Comparison of ENCODE assay signal across 1 cellular context in the genomic region with DNA sequence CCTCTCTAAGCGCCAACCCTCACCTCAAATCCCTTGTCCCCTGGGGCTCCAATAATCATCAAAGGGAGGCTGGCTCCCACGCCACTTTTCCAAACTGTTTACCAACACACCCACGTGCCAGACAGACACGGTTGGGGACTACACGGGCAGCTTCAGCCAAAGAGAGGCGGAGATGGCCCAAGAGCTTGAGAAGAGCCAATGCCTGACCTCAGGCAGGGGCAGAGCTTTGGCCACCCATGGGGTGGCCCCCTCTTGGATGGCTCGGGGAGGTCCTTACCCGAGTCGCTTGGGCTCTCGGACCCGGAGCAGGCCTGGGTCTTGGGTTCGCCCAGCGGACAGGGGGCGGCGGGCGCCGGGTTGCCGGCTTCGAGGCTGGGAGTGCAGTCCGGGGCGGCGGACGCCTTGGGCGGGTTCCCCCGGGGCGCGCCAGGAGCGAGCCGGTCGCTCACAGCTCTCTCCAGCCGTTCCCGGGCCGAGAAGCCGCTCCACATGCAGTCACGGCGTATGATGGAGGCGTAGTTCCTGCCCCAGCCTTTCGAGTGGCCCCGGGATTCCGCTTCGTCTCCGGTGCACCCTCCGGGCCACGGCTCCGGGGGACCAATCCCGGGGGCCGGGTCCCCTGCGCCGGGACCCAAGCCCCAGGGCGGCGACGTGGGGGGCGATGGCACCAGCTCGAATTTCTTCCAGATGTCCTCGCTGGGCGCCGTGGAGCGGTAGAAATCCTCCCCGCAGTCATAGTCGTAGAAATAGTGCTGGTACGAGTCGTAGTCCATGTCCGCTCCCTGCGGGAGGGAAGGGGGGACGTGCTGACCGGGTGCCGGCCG.
TF ChIP-seq lines count a peak whose summit lies in the region.

No MANE protein-coding gene starts in this region.

TF ChIP-seq in K562, 482 proteins besides CTCF, POLR2A, EP300 and RAD21 (continued from another document and continues in another):
- TF ChIP-seq, protein P1, sequence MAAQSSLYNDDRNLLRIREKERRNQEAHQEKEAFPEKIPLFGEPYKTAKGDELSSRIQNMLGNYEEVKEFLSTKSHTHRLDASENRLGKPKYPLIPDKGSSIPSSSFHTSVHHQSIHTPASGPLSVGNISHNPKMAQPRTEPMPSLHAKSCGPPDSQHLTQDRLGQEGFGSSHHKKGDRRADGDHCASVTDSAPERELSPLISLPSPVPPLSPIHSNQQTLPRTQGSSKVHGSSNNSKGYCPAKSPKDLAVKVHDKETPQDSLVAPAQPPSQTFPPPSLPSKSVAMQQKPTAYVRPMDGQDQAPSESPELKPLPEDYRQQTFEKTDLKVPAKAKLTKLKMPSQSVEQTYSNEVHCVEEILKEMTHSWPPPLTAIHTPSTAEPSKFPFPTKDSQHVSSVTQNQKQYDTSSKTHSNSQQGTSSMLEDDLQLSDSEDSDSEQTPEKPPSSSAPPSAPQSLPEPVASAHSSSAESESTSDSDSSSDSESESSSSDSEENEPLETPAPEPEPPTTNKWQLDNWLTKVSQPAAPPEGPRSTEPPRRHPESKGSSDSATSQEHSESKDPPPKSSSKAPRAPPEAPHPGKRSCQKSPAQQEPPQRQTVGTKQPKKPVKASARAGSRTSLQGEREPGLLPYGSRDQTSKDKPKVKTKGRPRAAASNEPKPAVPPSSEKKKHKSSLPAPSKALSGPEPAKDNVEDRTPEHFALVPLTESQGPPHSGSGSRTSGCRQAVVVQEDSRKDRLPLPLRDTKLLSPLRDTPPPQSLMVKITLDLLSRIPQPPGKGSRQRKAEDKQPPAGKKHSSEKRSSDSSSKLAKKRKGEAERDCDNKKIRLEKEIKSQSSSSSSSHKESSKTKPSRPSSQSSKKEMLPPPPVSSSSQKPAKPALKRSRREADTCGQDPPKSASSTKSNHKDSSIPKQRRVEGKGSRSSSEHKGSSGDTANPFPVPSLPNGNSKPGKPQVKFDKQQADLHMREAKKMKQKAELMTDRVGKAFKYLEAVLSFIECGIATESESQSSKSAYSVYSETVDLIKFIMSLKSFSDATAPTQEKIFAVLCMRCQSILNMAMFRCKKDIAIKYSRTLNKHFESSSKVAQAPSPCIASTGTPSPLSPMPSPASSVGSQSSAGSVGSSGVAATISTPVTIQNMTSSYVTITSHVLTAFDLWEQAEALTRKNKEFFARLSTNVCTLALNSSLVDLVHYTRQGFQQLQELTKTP (IDR thresholded peaks at IDR 0.05; ENCODE audit: low read depth in 1 of 2, partially characterized antibody in 2 of 2) = no peak
- TF ChIP-seq ZFX (CRISPR knock-in tag; IDR thresholded peaks at IDR 0.05) (peak; percentile 46), MCM7 (IDR thresholded peaks at IDR 0.05) (no peak), ZKSCAN1 (IDR thresholded peaks at IDR 0.05; ENCODE audit: low read depth, low read length) (no peak), ZNF699 (CRISPR knock-in tag; IDR thresholded peaks at IDR 0.05; ENCODE audit: insufficient replicate concordance) (no peak), KLF13 (tag; IDR thresholded peaks at IDR 0.05; ENCODE audit: borderline replicate concordance, low read depth) (no peak), KLF10 (CRISPR knock-in tag; IDR thresholded peaks at IDR 0.05) (no peak), SAP30 (IDR thresholded peaks at IDR 0.05; ENCODE audit: borderline replicate concordance, insufficient read depth, low read depth, low read length, poor library complexity, severe bottlenecking) (peak; percentile 58), CHD1 (IDR thresholded peaks at IDR 0.05; ENCODE audit: low read length) (peak; percentile 85), GTF2A2 (tag; IDR thresholded peaks at IDR 0.05) (no peak), ZNF316 (IDR thresholded peaks at IDR 0.05) (no peak), ZNF77 (CRISPR knock-in tag; IDR thresholded peaks at IDR 0.05) (no peak), CLOCK (CRISPR knock-in tag; IDR thresholded peaks at IDR 0.05; ENCODE audit: borderline replicate concordance) (no peak), ETS2 (tag; IDR thresholded peaks at IDR 0.05; ENCODE audit: borderline replicate concordance, poor library complexity, severe bottlenecking) (no peak), POLR3A (IDR thresholded peaks at IDR 0.05; ENCODE audit: borderline replicate concordance, extremely low read depth, insufficient read depth, insufficient read length) (no peak), PKNOX1 (IDR thresholded peaks at IDR 0.05) (no peak), HNRNPLL (IDR thresholded peaks at IDR 0.05; ENCODE audit: low read depth, low read length, poor library complexity, severe bottlenecking) (peak; percentile 16), ZFP1 (CRISPR knock-in tag; IDR thresholded peaks at IDR 0.05) (no peak), CBFB (CRISPR knock-in tag; IDR thresholded peaks at IDR 0.05) (no peak), ARNT (IDR thresholded peaks at IDR 0.05) (no peak), MYNN (IDR thresholded peaks at IDR 0.05) (no peak; the same call in 1 of the 2 replicates), MYNN (CRISPR knock-in tag; IDR thresholded peaks at IDR 0.05) (no peak), NR2C1 (IDR thresholded peaks at IDR 0.05) (no peak), NR2C1 (tag; IDR thresholded peaks at IDR 0.05) (no peak), E2F6 (IDR thresholded peaks at IDR 0.05; ENCODE audit: borderline replicate concordance in 1 of 2, extremely low read depth in 1 of 2, insufficient read depth in 1 of 2, insufficient read length in 1 of 2, low read depth in 1 of 2, low read length in 1 of 2, poor library complexity in 1 of 2, severe bottlenecking in 1 of 2) (peak in 1 of 2 experiments; percentile 57), CCAR2 (IDR thresholded peaks at IDR 0.05; ENCODE audit: low read depth, low read length) (no peak), ARID3B (CRISPR knock-in tag; IDR thresholded peaks at IDR 0.05; ENCODE audit: borderline replicate concordance) (no peak), ILK (tag; IDR thresholded peaks at IDR 0.05; ENCODE audit: borderline replicate concordance, low read depth) (no peak)
- TF ChIP-seq, protein P2, sequence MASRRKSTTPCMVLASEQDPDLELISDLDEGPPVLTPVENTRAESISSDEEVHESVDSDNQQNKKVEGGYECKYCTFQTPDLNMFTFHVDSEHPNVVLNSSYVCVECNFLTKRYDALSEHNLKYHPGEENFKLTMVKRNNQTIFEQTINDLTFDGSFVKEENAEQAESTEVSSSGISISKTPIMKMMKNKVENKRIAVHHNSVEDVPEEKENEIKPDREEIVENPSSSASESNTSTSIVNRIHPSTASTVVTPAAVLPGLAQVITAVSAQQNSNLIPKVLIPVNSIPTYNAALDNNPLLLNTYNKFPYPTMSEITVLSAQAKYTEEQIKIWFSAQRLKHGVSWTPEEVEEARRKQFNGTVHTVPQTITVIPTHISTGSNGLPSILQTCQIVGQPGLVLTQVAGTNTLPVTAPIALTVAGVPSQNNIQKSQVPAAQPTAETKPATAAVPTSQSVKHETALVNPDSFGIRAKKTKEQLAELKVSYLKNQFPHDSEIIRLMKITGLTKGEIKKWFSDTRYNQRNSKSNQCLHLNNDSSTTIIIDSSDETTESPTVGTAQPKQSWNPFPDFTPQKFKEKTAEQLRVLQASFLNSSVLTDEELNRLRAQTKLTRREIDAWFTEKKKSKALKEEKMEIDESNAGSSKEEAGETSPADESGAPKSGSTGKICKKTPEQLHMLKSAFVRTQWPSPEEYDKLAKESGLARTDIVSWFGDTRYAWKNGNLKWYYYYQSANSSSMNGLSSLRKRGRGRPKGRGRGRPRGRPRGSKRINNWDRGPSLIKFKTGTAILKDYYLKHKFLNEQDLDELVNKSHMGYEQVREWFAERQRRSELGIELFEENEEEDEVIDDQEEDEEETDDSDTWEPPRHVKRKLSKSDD (conservative IDR thresholded peaks at IDR 0.05; ENCODE audit: low read length) = no peak
- TF ChIP-seq, protein P3, sequence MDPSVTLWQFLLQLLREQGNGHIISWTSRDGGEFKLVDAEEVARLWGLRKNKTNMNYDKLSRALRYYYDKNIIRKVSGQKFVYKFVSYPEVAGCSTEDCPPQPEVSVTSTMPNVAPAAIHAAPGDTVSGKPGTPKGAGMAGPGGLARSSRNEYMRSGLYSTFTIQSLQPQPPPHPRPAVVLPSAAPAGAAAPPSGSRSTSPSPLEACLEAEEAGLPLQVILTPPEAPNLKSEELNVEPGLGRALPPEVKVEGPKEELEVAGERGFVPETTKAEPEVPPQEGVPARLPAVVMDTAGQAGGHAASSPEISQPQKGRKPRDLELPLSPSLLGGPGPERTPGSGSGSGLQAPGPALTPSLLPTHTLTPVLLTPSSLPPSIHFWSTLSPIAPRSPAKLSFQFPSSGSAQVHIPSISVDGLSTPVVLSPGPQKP (CRISPR knock-in tag; IDR thresholded peaks at IDR 0.05) = no peak
- TF ChIP-seq, protein P4, sequence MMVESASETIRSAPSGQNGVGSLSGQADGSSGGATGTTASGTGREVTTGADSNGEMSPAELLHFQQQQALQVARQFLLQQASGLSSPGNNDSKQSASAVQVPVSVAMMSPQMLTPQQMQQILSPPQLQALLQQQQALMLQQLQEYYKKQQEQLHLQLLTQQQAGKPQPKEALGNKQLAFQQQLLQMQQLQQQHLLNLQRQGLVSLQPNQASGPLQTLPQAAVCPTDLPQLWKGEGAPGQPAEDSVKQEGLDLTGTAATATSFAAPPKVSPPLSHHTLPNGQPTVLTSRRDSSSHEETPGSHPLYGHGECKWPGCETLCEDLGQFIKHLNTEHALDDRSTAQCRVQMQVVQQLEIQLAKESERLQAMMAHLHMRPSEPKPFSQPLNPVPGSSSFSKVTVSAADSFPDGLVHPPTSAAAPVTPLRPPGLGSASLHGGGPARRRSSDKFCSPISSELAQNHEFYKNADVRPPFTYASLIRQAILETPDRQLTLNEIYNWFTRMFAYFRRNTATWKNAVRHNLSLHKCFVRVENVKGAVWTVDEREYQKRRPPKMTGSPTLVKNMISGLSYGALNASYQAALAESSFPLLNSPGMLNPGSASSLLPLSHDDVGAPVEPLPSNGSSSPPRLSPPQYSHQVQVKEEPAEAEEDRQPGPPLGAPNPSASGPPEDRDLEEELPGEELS (CRISPR knock-in tag; IDR thresholded peaks at IDR 0.05; ENCODE audit: borderline replicate concordance) = 0 out of 2 replicates have a peak, but pooled peaks have one; percentile 44
- TF ChIP-seq, protein P5, sequence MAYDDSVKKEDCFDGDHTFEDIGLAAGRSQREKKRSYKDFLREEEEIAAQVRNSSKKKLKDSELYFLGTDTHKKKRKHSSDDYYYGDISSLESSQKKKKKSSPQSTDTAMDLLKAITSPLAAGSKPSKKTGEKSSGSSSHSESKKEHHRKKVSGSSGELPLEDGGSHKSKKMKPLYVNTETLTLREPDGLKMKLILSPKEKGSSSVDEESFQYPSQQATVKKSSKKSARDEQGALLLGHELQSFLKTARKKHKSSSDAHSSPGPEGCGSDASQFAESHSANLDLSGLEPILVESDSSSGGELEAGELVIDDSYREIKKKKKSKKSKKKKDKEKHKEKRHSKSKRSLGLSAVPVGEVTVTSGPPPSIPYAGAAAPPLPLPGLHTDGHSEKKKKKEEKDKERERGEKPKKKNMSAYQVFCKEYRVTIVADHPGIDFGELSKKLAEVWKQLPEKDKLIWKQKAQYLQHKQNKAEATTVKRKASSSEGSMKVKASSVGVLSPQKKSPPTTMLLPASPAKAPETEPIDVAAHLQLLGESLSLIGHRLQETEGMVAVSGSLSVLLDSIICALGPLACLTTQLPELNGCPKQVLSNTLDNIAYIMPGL (CRISPR knock-in tag; IDR thresholded peaks at IDR 0.05) = 0 out of 2 replicates have a peak, but pooled peaks have one; percentile 59
- TF ChIP-seq, protein P6, sequence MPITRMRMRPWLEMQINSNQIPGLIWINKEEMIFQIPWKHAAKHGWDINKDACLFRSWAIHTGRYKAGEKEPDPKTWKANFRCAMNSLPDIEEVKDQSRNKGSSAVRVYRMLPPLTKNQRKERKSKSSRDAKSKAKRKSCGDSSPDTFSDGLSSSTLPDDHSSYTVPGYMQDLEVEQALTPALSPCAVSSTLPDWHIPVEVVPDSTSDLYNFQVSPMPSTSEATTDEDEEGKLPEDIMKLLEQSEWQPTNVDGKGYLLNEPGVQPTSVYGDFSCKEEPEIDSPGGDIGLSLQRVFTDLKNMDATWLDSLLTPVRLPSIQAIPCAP (CRISPR knock-in tag; IDR thresholded peaks at IDR 0.05; ENCODE audit: borderline replicate concordance) = no peak
